8 cellular contexts compared by ENCODE assay signal in genomic region chr7:81499262-81500116, GRCh38.
DNase-seq lines count a peak whose midpoint lies in the region; ATAC-seq and TF ChIP-seq lines count a peak whose summit lies in the region.

No MANE protein-coding gene starts in this region.

- H3K4me1 Mint-ChIP-seq in T-helper 17 cell, result no peaks in the 10 kb centered on the region

- intact Hi-C loops in posterior cingulate gyrus (cut with DNase I), result loop anchor here (1.0 to 5.0 kb wide), 4 partner anchors 457 to 1228 kb away; no protein-coding TSS in a partner anchor

- peak; percentile 74 for ATAC-seq in GM21529 (IDR thresholded peaks at IDR 0.05; ENCODE audit: unreplicated experiment)
- ATAC-seq in T-helper 17 cell, result no peak

- H3K27ac Mint-ChIP-seq in T-helper 17 cell, result no peak overlapping the region

- DNase-seq in DMS53 treated with DMSO at 0.1 percent for 48 hours (lab: John Stamatoyannopoulos, UW; ENCODE audit: unreplicated experiment) (peak; percentile 85), LNCaP clone FGC (ENCODE audit: low read depth) (peak; percentile 67), OCI-M1 (lab: John Stamatoyannopoulos, UW) (peak; percentile 94), middle frontal gyrus (ENCODE audit: extremely low spot score, low spot score) (peak; percentile 74), T-helper 17 cell (no peak), posterior cingulate gyrus (no peak)

- TF ChIP-seq CTCF in LNCaP clone FGC (IDR thresholded peaks at IDR 0.05; ENCODE audit: control insufficient read depth, extremely low read depth, insufficient read depth), result peak; percentile 63

- no peaks in the 10 kb centered on the region for H3K36me3 Mint-ChIP-seq in T-helper 17 cell (ENCODE audit: low read depth)

- peaks cover 6% of the 10 kb centered on the region for H3K4me1 ChIP-seq in endocrine pancreas (ENCODE audit: control insufficient read depth, insufficient read depth, low read length)

- H3K4me3 ChIP-seq in LNCaP clone FGC (ENCODE audit: low read depth, low read length) (no peak overlapping the region), endocrine pancreas (ENCODE audit: control insufficient read depth, insufficient read depth, low read length) (peak overlapping the region; percentile 36)

- no peaks in the 10 kb centered on the region for H3K36me3 ChIP-seq in endocrine pancreas (ENCODE audit: control insufficient read depth, insufficient read depth, low read length)

- no peaks in the 10 kb centered on the region for H3K27me3 Mint-ChIP-seq in T-helper 17 cell

- H3K9ac ChIP-seq in endocrine pancreas (ENCODE audit: control insufficient read depth, insufficient read depth, low read length), result no peak overlapping the region

- no peaks in the 10 kb centered on the region for H3K9me3 ChIP-seq in endocrine pancreas (ENCODE audit: control insufficient read depth, low read length)
- H3K9me3 ChIP-seq in T-helper 17 cell (ENCODE audit: control insufficient read depth, low read length, poor library complexity, severe bottlenecking), result no peaks in the 10 kb centered on the region

- H3K27me3 ChIP-seq in endocrine pancreas (ENCODE audit: control insufficient read depth, insufficient read depth, low read length), result no peaks in the 10 kb centered on the region

- H3K4me3 Mint-ChIP-seq in T-helper 17 cell, result no peak overlapping the region

Comparison
In these comparisons a context has a peak if more than half of its experiments do, and no peak if none do; other contexts are left out.
1. DNase-seq: peak in DMS53 treated with DMSO at 0.1 percent for 48 hours (single experiment), LNCaP clone FGC (single experiment), OCI-M1 (single experiment) and middle frontal gyrus (single experiment); none in T-helper 17 cell (0 of 3) and posterior cingulate gyrus (0 of 10).